9 cellular contexts compared by ENCODE assay signal in the genomic region with DNA sequence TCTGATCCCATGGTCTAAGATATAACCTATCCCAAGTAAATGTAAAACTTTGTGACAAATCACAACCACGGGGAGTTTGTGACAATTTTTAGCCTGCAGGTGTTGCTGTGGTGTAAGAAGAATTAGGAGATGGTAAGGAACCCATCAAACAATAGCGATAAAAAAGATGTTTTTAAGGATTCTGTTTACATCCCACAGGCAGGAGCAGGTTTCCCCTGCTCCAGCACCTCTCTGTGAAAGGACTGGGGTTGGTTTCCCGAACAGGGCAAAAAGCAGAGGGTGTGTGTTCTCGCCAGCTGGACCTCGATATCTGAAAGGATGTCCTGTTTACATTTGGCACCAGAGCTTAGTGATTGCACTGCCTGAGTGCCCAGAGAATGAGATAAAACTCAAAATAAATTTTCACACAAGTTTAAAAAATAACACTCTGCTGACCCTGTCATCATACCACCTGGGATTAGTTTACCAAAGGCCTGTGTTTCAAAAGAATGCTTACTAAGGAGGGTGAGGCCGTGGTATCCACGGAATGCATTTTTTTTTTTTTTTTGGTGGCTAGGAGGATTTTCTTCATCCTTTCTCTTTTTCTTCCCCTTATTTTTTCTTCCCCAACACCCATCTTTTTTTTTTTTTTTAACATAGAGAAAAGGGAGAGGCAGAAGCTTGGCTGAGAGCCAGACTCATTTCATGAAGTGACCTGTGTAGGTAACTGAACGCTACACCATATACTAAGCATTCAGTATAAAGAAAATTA.
DNase-seq lines count a peak whose midpoint lies in the region; FAIRE-seq and TF ChIP-seq lines count a peak whose summit lies in the region.
"Had no signal": no experiment of that assay in that cellular context is flagged by ENCODE, and none has a peak within 500 bp of the region (broad histone marks: within the 10 kb centered on the region; RNA-seq: fewer than 3 reads in every experiment).

No MANE protein-coding gene starts in this region.

- no peaks in the 10 kb centered on the region for H3K36me3 ChIP-seq in adipocyte (ENCODE audit: control insufficient read depth, insufficient read depth, low read length, severe bottlenecking)
- H3K36me3 ChIP-seq in right atrium auricular region = no peaks in the 10 kb centered on the region
- H3K36me3 ChIP-seq in stomach = no peaks in the 10 kb centered on the region

- no peak for TF ChIP-seq POLR2A in stomach (IDR thresholded peaks at IDR 0.05)

- H3K9ac ChIP-seq in adipocyte (ENCODE audit: low read length) = peak overlapping the region; percentile 33

- FAIRE-seq in GM19239 (lab: Jason Lieb, UNC) = no peak

- H3K9me3 ChIP-seq in adipocyte (ENCODE audit: control insufficient read depth, low read length) (no peaks in the 10 kb centered on the region), right atrium auricular region (no peaks in the 10 kb centered on the region), stomach (no peaks in the 10 kb centered on the region)

- TF ChIP-seq EP300 in stomach (IDR thresholded peaks at IDR 0.05) = no peak

- no peak overlapping the region for H3K4me3 ChIP-seq in adipocyte (ENCODE audit: low read length)
- no peak overlapping the region for H3K4me3 ChIP-seq in right atrium auricular region
- no peak overlapping the region for H3K4me3 ChIP-seq in stomach

- peak; percentile 87 for DNase-seq in HS-27A (ENCODE audit: low read depth)
- DNase-seq in adipocyte (ENCODE audit: low read depth) = peak; percentile 56
- DNase-seq in right atrium auricular region (ENCODE audit: low spot score) = no peak
- DNase-seq in stomach = no peak
- no peak for DNase-seq in Ammon's horn (ENCODE audit: low spot score)
- DNase-seq in NCI-H2081 treated with DMSO at 0.1 percent for 48 hours (lab: John Stamatoyannopoulos, UW) = no peak
- DNase-seq in activated CD4-positive, alpha-beta T cell treated with anti-CD3 and anti-CD28 coated beads for 48 hours = no peak
- no peak for DNase-seq in GM19239 (ENCODE audit: insufficient read length, low spot score)
- DNase-seq: amniotic stem cell had no signal

- H3K27me3 ChIP-seq in adipocyte (replicated peaks; ENCODE audit: control insufficient read depth, insufficient read depth, low read length) (no peaks in the 10 kb centered on the region), right atrium auricular region (no peaks in the 10 kb centered on the region), stomach (no peaks in the 10 kb centered on the region)

- TF ChIP-seq CTCF in right atrium auricular region (IDR thresholded peaks at IDR 0.05) = peak in 1 of 2 donors; percentile 41
- no peak for TF ChIP-seq CTCF in stomach (IDR thresholded peaks at IDR 0.05)

- 17 to 25% (median 19%) methylated on average over 8 of the region's 8 CpGs for WGBS in stomach, 5 donors

- intact Hi-C loops in stomach (cut with DNase I; ENCODE audit: low total_unique reads) = no loop called here

- H3K27ac ChIP-seq in right atrium auricular region (peak overlapping the region; percentile 68 to 80), stomach (peak overlapping the region in 3 of 5 donors; percentile 37 to 50 (median 38))

- H3K4me1 ChIP-seq in adipocyte (ENCODE audit: control insufficient read depth, insufficient read depth, low read length) = peaks cover 36% of the 10 kb centered on the region
- peaks cover 0 to 55% of the 10 kb centered on the region in 2 donors for H3K4me1 ChIP-seq in right atrium auricular region
- peaks cover 6 to 39% (median 33%) of the 10 kb centered on the region in 4 donors for H3K4me1 ChIP-seq in stomach

Comparison
In these comparisons a context has a peak if more than half of its experiments do, and no peak if none do; other contexts are left out.
1. DNase-seq: peak in HS-27A (single experiment) and adipocyte (single experiment); none in right atrium auricular region (single experiment), stomach (single experiment), Ammon's horn (single experiment), NCI-H2081 treated with DMSO at 0.1 percent for 48 hours (single experiment), activated CD4-positive, alpha-beta T cell treated with anti-CD3 and anti-CD28 coated beads for 48 hours (single experiment) and GM19239 (single experiment).